Comparison of ENCODE assay signal across 1 cellular context in genomic region chr1:179205284-179205683, GRCh38.
TF ChIP-seq lines count a peak whose summit lies in the region.

No MANE protein-coding gene starts in this region.

TF ChIP-seq in GM23338, 12 proteins besides CTCF, POLR2A, EP300 and RAD21 (continued from another document):
- TF ChIP-seq, protein P1, sequence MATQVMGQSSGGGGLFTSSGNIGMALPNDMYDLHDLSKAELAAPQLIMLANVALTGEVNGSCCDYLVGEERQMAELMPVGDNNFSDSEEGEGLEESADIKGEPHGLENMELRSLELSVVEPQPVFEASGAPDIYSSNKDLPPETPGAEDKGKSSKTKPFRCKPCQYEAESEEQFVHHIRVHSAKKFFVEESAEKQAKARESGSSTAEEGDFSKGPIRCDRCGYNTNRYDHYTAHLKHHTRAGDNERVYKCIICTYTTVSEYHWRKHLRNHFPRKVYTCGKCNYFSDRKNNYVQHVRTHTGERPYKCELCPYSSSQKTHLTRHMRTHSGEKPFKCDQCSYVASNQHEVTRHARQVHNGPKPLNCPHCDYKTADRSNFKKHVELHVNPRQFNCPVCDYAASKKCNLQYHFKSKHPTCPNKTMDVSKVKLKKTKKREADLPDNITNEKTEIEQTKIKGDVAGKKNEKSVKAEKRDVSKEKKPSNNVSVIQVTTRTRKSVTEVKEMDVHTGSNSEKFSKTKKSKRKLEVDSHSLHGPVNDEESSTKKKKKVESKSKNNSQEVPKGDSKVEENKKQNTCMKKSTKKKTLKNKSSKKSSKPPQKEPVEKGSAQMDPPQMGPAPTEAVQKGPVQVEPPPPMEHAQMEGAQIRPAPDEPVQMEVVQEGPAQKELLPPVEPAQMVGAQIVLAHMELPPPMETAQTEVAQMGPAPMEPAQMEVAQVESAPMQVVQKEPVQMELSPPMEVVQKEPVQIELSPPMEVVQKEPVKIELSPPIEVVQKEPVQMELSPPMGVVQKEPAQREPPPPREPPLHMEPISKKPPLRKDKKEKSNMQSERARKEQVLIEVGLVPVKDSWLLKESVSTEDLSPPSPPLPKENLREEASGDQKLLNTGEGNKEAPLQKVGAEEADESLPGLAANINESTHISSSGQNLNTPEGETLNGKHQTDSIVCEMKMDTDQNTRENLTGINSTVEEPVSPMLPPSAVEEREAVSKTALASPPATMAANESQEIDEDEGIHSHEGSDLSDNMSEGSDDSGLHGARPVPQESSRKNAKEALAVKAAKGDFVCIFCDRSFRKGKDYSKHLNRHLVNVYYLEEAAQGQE (IDR thresholded peaks at IDR 0.05; ENCODE audit: unreplicated experiment), result no peak
- no peak for TF ChIP-seq EZH2phosphoT487 (IDR thresholded peaks at IDR 0.05; ENCODE audit: unreplicated experiment)
- no peak for TF ChIP-seq ZNF331 (CRISPR knock-in tag; IDR thresholded peaks at IDR 0.05; ENCODE audit: low read depth)
- no peak for TF ChIP-seq POLR2AphosphoS5 (IDR thresholded peaks at IDR 0.05; ENCODE audit: low read depth)
- TF ChIP-seq ZNF114 (CRISPR knock-in tag; IDR thresholded peaks at IDR 0.05), result no peak
- TF ChIP-seq, protein P2, sequence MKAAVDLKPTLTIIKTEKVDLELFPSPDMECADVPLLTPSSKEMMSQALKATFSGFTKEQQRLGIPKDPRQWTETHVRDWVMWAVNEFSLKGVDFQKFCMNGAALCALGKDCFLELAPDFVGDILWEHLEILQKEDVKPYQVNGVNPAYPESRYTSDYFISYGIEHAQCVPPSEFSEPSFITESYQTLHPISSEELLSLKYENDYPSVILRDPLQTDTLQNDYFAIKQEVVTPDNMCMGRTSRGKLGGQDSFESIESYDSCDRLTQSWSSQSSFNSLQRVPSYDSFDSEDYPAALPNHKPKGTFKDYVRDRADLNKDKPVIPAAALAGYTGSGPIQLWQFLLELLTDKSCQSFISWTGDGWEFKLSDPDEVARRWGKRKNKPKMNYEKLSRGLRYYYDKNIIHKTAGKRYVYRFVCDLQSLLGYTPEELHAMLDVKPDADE (IDR thresholded peaks at IDR 0.05), result no peak
TF ChIP-seq in GM23338: peak in this region for 0.
